Comparison of ENCODE assay signal across 1 cellular context in the genomic region with DNA sequence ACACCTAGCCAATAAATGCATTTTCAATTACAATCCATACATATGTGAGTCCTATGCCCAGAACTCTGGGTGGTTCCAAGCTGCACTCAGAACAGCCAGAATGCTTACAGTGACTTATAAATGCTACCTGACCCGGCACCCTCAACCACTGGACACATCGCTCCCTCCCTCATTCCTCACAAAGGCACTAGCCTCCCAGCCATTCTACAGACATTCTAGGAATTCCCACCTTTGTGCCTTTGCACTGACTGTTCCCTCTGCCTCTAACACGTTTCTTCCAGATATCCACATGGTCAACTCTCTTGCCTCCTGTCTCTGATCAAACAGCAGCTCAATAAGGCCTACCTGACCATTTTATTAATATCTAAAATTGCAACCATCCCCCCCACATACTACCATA.
TF ChIP-seq lines count a peak whose summit lies in the region.

No MANE protein-coding gene starts in this region.

TF ChIP-seq in WTC11, 78 proteins besides CTCF, POLR2A, EP300 and RAD21 (continued from another document):
- TF ChIP-seq, protein P1, sequence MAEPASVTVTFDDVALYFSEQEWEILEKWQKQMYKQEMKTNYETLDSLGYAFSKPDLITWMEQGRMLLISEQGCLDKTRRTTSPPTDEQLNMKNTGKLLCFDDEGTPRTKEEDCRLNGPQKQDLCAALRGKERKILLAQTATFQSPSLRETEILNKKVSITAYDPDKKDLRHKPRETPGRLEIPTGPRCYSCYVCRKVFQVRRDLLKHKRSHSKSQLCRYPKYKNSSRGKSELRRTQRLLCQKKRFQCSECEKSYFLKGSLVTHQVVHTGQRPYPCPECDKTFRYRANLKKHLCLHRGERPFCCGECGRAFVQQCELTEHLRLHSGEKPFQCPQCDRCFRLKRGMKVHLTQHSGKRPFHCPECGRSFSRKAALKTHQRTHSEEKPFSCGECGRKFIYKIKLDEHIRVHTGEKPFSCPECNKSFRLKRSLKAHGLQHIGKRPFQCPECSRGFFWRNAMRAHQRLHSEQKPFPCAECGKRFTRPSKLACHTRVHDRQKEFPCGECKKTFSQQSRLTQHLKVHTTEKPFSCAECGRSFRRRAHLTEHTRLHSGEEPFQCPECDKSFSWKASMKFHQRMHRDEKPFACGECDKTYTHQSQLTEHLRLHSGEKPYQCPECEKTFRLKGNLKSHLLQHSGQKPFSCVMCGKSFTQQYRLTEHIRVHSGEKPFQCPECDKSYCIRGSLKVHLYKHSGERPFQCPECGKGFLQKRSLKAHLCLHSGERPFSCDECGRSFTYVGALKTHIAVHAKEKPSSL (CRISPR knock-in tag; conservative IDR thresholded peaks at IDR 0.05) = no peak
- TF ChIP-seq EMX1 (CRISPR knock-in tag; IDR thresholded peaks at IDR 0.05) = no peak
- no peak for TF ChIP-seq AR (CRISPR knock-in tag; IDR thresholded peaks at IDR 0.05)
- TF ChIP-seq, protein P2, sequence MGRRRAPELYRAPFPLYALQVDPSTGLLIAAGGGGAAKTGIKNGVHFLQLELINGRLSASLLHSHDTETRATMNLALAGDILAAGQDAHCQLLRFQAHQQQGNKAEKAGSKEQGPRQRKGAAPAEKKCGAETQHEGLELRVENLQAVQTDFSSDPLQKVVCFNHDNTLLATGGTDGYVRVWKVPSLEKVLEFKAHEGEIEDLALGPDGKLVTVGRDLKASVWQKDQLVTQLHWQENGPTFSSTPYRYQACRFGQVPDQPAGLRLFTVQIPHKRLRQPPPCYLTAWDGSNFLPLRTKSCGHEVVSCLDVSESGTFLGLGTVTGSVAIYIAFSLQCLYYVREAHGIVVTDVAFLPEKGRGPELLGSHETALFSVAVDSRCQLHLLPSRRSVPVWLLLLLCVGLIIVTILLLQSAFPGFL (CRISPR knock-in tag; IDR thresholded peaks at IDR 0.05; ENCODE audit: borderline replicate concordance) = no peak
- no peak for TF ChIP-seq PRRX2 (CRISPR knock-in tag; IDR thresholded peaks at IDR 0.05)
- no peak for TF ChIP-seq AFF4 (CRISPR knock-in tag; IDR thresholded peaks at IDR 0.05; ENCODE audit: borderline replicate concordance)
